ENCODE assay signal across 8 cellular contexts in the genomic region with DNA sequence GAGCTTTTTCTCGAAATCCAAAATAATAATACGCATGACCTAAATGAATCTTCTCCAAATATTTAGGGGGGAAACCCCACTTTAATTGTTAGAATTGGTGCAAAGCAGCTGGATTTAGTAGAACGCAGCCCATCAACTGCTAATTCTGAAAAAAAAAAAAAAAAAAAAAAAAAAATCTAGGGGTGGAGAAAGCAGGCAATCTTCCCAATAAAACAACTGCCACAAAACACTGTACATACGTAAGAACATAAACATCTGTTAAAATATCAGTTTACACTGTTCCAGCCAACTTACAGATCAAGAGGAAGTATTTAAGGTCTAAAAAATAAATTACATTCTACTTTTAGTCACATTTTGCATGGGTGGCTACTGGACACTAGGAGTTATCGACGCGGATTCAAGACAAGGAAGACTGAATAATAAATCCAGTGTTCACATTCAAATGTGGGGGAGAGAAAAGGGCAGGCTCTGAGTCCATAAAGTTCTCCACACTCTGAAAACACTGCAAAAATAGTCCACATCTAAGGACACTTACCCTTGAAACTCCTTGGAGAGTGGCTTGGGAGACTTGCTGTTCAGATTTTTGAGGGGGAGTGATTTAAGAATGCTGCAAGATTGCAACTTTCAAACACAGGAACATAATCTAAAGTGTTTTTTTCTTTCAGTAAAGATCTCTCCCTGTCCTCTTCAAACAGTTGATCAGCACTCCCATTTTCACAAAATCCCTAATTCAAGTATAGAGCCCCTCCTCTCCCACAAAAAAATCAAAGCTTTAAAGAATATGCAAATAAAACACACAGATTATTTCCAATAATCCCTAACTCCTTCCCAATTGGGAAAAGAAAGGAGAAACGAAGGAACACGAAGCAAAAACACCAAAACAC. TPM values are rescaled to one million over a fixed set of nuclear protein-coding genes. Genes with fewer than 3 reads are reported as not detected.
DNase-seq lines count a peak whose midpoint lies in the region; ATAC-seq and TF ChIP-seq lines count a peak whose summit lies in the region.

No MANE protein-coding gene starts in this region.

- H3K79me2 ChIP-seq in Loucy (ENCODE audit: insufficient read depth, low read length) = peaks cover 75% of the 10 kb centered on the region

- peak in 1 of 2 donors; percentile 26 for TF ChIP-seq EP300 in tibial nerve (IDR thresholded peaks at IDR 0.05)

- TF ChIP-seq CTCF in Loucy (conservative IDR thresholded peaks at IDR 0.05; ENCODE audit: low read length) (no peak), MCF 10A (IDR thresholded peaks at IDR 0.05; ENCODE audit: unreplicated experiment) (no peak), lung (IDR thresholded peaks at IDR 0.05; ENCODE audit: control extremely low read depth, extremely low read depth) (no peak), tibial nerve (IDR thresholded peaks at IDR 0.05) (no peak)

- H3K36me3 ChIP-seq in Loucy (ENCODE audit: insufficient read depth, low read length) = no peaks in the 10 kb centered on the region
- H3K36me3 ChIP-seq in lung (ENCODE audit: control insufficient read depth in 2 of 2, insufficient read depth in 2 of 2, low read length in 2 of 2) = peaks cover 0 to 4% of the 10 kb centered on the region in 2 donors
- peaks cover 0 to 5% (median 0%) of the 10 kb centered on the region in 3 donors for H3K36me3 ChIP-seq in tibial nerve

- peak overlapping the region; percentile 91 for H3K4me3 Mint-ChIP-seq in MCF 10A (ENCODE audit: unreplicated experiment)

- H3K27me3 ChIP-seq in Loucy (ENCODE audit: insufficient read depth, low read length, poor library complexity, severe bottlenecking) = no peaks in the 10 kb centered on the region
- H3K27me3 ChIP-seq in lung (ENCODE audit: control insufficient read depth, insufficient read depth) = no peaks in the 10 kb centered on the region
- H3K27me3 ChIP-seq in tibial nerve = no peaks in the 10 kb centered on the region

- H2AFZ ChIP-seq in Loucy (ENCODE audit: low read length) = no peak overlapping the region

- H3K27ac ChIP-seq in lung (ENCODE audit: low read depth in 1 of 2, low read length in 1 of 2) (peak overlapping the region; percentile 98 to 99), tibial nerve (peak overlapping the region; percentile 96 to 100 (median 99))

- peaks cover 27% of the 10 kb centered on the region for H3K4me1 Mint-ChIP-seq in MCF 10A (ENCODE audit: insufficient read depth, unreplicated experiment)

- peaks cover 18% of the 10 kb centered on the region for H3K36me3 Mint-ChIP-seq in MCF 10A (ENCODE audit: insufficient read depth, unreplicated experiment)

- 19 to 29% methylated on average over 9 of the region's 9 CpGs for WGBS in lung, 2 donors
- 6 to 8% methylated on average over 9 of the region's 9 CpGs for WGBS in tibial nerve, 2 donors

- H3K4me1 ChIP-seq in Loucy (ENCODE audit: insufficient read depth, low read length, poor library complexity, severe bottlenecking) (peaks cover 48% of the 10 kb centered on the region), lung (ENCODE audit: control insufficient read depth in 2 of 2, insufficient read depth in 2 of 2, low read length in 2 of 2) (peaks cover 2 to 3% of the 10 kb centered on the region in 2 donors), tibial nerve (peaks cover 0 to 48% (median 19%) of the 10 kb centered on the region in 4 donors)

- TSS peak; percentile 41 for BruUV-seq in MCF 10A (replicated peaks; lab: Mats Ljungman, UMichigan)

- H4K20me1 ChIP-seq in Loucy (ENCODE audit: insufficient read depth, low read length, poor library complexity, severe bottlenecking) = peaks cover 52% of the 10 kb centered on the region

- POLR2A ChIA-PET in MCF 10A (lab: Yijun Ruan, JAX) = interaction anchor here (0.7 to 6.4 kb wide), 14 partner anchors 10 to 152 kb away, joined by 3 to 113 read pairs (median 4); partner anchors contain the start of gene PPM1D

- no peaks in the 10 kb centered on the region for H3K27me3 Mint-ChIP-seq in MCF 10A (ENCODE audit: insufficient read depth, unreplicated experiment)

- peak; percentile 21 for DNase-seq in DMS 273 treated with DMSO at 0.1 percent for 48 hours (lab: John Stamatoyannopoulos, UW)
- peak; percentile 19 for DNase-seq in MCF 10A (ENCODE audit: unreplicated experiment)
- DNase-seq in lung (ENCODE audit: low spot score) = no peak
- peak in 1 of 2 donors; percentile 5 for DNase-seq in tibial nerve (ENCODE audit: low spot score in 2 of 2)
- no peak for DNase-seq in NCI-H2227 (lab: John Stamatoyannopoulos, UW; ENCODE audit: unreplicated experiment)

- peak overlapping the region; percentile 98 for H3K27ac Mint-ChIP-seq in MCF 10A (ENCODE audit: low read depth, unreplicated experiment)

- H3K4me2 ChIP-seq in Loucy (ENCODE audit: low read depth, low read length, poor library complexity, severe bottlenecking) = peak overlapping the region; percentile 84

- peak in 1 of 2 donors; percentile 33 for TF ChIP-seq POLR2A in tibial nerve (IDR thresholded peaks at IDR 0.05)

- H3F3A ChIP-seq in Loucy (ENCODE audit: low read depth) = no peaks in the 10 kb centered on the region

- H3K9me3 Mint-ChIP-seq in MCF 10A (ENCODE audit: unreplicated experiment) = no peaks in the 10 kb centered on the region

- intact Hi-C loops in MCF 10A (cut with micrococcal nuclease) = loop anchor here (1.0 to 2.0 kb wide), 2 partner anchors 45 to 76 kb away; partner anchors contain the start of gene PPM1D

- no peak for ATAC-seq in lung (ENCODE audit: insufficient read depth, low FRiP score)
- no peak for ATAC-seq in HG02588 (IDR thresholded peaks at IDR 0.05; ENCODE audit: unreplicated experiment)
- no peak for ATAC-seq in HG03280 (IDR thresholded peaks at IDR 0.05; ENCODE audit: unreplicated experiment)

- no peaks in the 10 kb centered on the region for H3K9me2 ChIP-seq in Loucy (replicated peaks; ENCODE audit: low read depth, low read length)

- H3K9me3 ChIP-seq in Loucy (ENCODE audit: insufficient read depth, low read depth, low read length) (no peaks in the 10 kb centered on the region), lung (ENCODE audit: control insufficient read depth in 2 of 2, insufficient read depth in 1 of 2, low read length in 1 of 2) (no peaks in the 10 kb centered on the region), tibial nerve (no peaks in the 10 kb centered on the region)

- H3K4me3 ChIP-seq in Loucy (ENCODE audit: low read length, poor library complexity, severe bottlenecking) = peak overlapping the region; percentile 89
- peak overlapping the region; percentile 67 for H3K4me3 ChIP-seq in lung
- peak overlapping the region; percentile 68 to 95 (median 92) for H3K4me3 ChIP-seq in tibial nerve

- peak overlapping the region; percentile 95 for H3K9ac ChIP-seq in Loucy (ENCODE audit: low read depth, low read length, poor library complexity, severe bottlenecking)

- CTCF ChIA-PET in MCF 10A (lab: Yijun Ruan, JAX) = interaction anchor here (0.6 to 2.5 kb wide), 6 partner anchors 47 to 611 kb away, joined by 3 to 9 read pairs (median 4); no protein-coding TSS in a partner anchor

RNA-seq across cellular contexts. Expression of gene APPBP2, which starts 1.3 kb away (rescaled TPM):
- 33.1 and 39.6 TPM in 2 replicates for total RNA-seq in MCF 10A (2022)
- total RNA-seq in lung = 10 to 100 TPM; 30.9 to 57.8 TPM
- 10 to 100 TPM in 1 of 2 donors, 1 to 10 TPM in 1; 5.7 to 10.4 TPM for polyA plus RNA-seq in lung
- 10 to 100 TPM; 27.0 to 48.3 (median 39.9) TPM for total RNA-seq in tibial nerve

Comparison
In these comparisons a context has a peak if more than half of its experiments do, and no peak if none do; other contexts are left out.
1. DNase-seq: peak in DMS 273 treated with DMSO at 0.1 percent for 48 hours (single experiment) and MCF 10A (single experiment); none in lung (single experiment) and NCI-H2227 (single experiment).
2. Peak in every context shown above with its lines, with median percentiles within 50 percentile points of each other: H3K4me3 ChIP-seq.